In genomic region chr17:65270499-65270898, GRCh38 we compare ENCODE assay signal across 26 cellular contexts.
"Had no signal": no experiment of that assay in that cellular context is flagged by ENCODE, and none has a peak within 500 bp of the region (broad histone marks: within the 10 kb centered on the region; RNA-seq: fewer than 3 reads in every experiment).

No MANE protein-coding gene starts in this region.

- H3K4me1 Mint-ChIP-seq: memory B cell; naive B cell; nephron progenitor cell; stimulated activated memory B cell treated with anti-CD40 and anti-IgM and Interleukin-4, amounts not matched to agents 10 μg/mL and 1 μg/mL and 100 μg/mL, for 72 hours had no signal

- ATAC-seq: gastroesophageal sphincter; left cardiac atrium; lower lobe of right lung; pancreas; right cardiac atrium; stimulated activated memory B cell treated with anti-CD40 and anti-IgM and Interleukin-4, amounts not matched to agents 10 μg/mL and 1 μg/mL and 100 μg/mL, for 72 hours; upper lobe of right lung had no signal

- H3K4me1 ChIP-seq: gastroesophageal sphincter, left ventricle myocardium inferior, lower lobe of right lung, pancreas, suprapubic skin, upper lobe of right lung, vagina had no signal

- H3K27me3 Mint-ChIP-seq: progenitor cell of endocrine pancreas had no signal

- H3K4me3 Mint-ChIP-seq: immature natural killer cell; memory B cell; naive B cell; nephron progenitor cell; stimulated activated memory B cell treated with anti-CD40 and anti-IgM and Interleukin-4, amounts not matched to agents 10 μg/mL and 1 μg/mL and 100 μg/mL, for 72 hours had no signal

- H3K36me3 ChIP-seq: esophagus muscularis mucosa, gastroesophageal sphincter, left ventricle myocardium inferior, lower lobe of right lung, neutrophil, pancreas, suprapubic skin, tibial artery, upper lobe of right lung, vagina had no signal

- H3K27ac ChIP-seq: epithelial cell of prostate, esophagus muscularis mucosa, gastroesophageal sphincter, left ventricle myocardium inferior, lower lobe of right lung, neutrophil, pancreas, suprapubic skin, upper lobe of right lung, vagina had no signal

- DNase-seq: effector memory CD4-positive, alpha-beta T cell; foreskin fibroblast; glutamatergic neuron; immature natural killer cell; kidney; left cardiac atrium; left ventricle myocardium inferior; lower lobe of right lung; midbrain; naive B cell; nephron progenitor cell; pancreas; right cardiac atrium; small intestine; stimulated activated CD4-positive, alpha-beta T cell treated with anti-CD3 and anti-CD28 coated beads, Interleukin-4, amount 100 ng/mL, for 24 hours; tibial artery; upper lobe of right lung had no signal

- H3K4me3 ChIP-seq: esophagus muscularis mucosa, gastroesophageal sphincter, left ventricle myocardium inferior, lower lobe of right lung, pancreas, suprapubic skin, tibial artery, upper lobe of right lung, vagina had no signal

- H3K27me3 ChIP-seq: esophagus muscularis mucosa, gastroesophageal sphincter, pancreas, tibial artery, upper lobe of right lung, vagina had no signal

- H3K36me3 Mint-ChIP-seq: immature natural killer cell; memory B cell; stimulated activated memory B cell treated with anti-CD40 and anti-IgM and Interleukin-4, amounts not matched to agents 10 μg/mL and 1 μg/mL and 100 μg/mL, for 72 hours had no signal

- H3K27ac Mint-ChIP-seq: immature natural killer cell; memory B cell; naive B cell; nephron progenitor cell; progenitor cell of endocrine pancreas; stimulated activated memory B cell treated with anti-CD40 and anti-IgM and Interleukin-4, amounts not matched to agents 10 μg/mL and 1 μg/mL and 100 μg/mL, for 72 hours had no signal

- H3K9me3 ChIP-seq: gastroesophageal sphincter, neutrophil, pancreas, upper lobe of right lung, vagina had no signal
